Comparison of ENCODE assay signal across 1 cellular context in the genomic region with DNA sequence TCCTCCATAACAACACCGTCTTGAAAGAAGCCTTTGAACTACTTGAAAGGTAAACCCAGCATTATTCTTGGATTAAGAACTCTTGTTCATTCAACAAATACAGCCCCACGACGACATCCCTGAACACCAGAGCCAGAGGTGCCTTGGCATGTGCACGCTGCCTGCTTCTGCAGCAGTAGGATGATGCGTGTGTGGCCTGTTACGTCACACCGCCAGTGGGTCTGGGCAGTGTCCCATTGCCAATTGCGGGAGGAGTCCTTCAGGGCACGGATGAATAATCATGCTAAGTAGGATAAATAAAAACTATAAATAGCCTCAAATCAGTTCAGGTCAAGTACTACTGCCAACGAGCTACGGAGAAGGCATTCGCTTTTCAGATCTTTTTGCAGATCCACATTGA.
TF ChIP-seq lines count a peak whose summit lies in the region.

No MANE protein-coding gene starts in this region.

TF ChIP-seq in WTC11, 78 proteins besides CTCF, POLR2A, EP300 and RAD21 (continued from another document):
- TF ChIP-seq, protein P1, sequence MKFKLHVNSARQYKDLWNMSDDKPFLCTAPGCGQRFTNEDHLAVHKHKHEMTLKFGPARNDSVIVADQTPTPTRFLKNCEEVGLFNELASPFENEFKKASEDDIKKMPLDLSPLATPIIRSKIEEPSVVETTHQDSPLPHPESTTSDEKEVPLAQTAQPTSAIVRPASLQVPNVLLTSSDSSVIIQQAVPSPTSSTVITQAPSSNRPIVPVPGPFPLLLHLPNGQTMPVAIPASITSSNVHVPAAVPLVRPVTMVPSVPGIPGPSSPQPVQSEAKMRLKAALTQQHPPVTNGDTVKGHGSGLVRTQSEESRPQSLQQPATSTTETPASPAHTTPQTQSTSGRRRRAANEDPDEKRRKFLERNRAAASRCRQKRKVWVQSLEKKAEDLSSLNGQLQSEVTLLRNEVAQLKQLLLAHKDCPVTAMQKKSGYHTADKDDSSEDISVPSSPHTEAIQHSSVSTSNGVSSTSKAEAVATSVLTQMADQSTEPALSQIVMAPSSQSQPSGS (CRISPR knock-in tag; IDR thresholded peaks at IDR 0.05; ENCODE audit: borderline replicate concordance, low read depth), result no peak
